37 cellular contexts compared by ENCODE assay signal in the genomic region with DNA sequence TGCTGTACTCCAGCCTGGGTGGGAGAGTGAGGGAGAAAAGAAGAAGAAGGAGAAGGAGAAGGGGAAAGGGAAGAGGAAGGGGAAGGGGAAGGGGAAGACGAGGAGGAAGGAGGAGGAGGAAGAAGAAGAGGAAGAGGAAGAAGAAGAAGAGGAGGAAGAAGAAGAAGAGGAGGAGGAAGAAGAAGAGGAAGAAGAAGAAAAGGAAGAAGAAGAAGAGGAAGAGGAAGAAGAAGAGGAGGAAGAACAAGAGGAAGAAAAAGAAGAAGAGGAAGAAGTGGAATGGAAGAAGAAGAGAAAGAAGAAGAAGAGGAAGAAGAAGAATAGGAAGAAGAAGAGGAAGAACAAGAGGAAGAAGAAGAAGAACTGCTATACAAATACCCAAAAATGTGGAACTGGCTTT.
DNase-seq lines count a peak whose midpoint lies in the region; ATAC-seq, FAIRE-seq and TF ChIP-seq lines count a peak whose summit lies in the region.
"Had no signal": no experiment of that assay in that cellular context is flagged by ENCODE, and none has a peak within 500 bp of the region (broad histone marks: within the 10 kb centered on the region; RNA-seq: fewer than 3 reads in every experiment).

No MANE protein-coding gene starts in this region.

- no peak for DNase-seq in activated CD8-positive, alpha-beta T cell treated with anti-CD3 and anti-CD28 coated beads for 36 hours
- DNase-seq in activated CD8-positive, alpha-beta T cell treated with anti-CD3 and anti-CD28 coated beads, Interleukin-2, amount 10 ng/mL, durations not matched to agents 7 days and 5 days = no peak
- DNase-seq in stimulated activated naive CD8-positive, alpha-beta T cell treated with anti-CD3 and anti-CD28 coated beads, Interleukin-15, amount 100 ng/mL, for 72 hours = no peak
- DNase-seq in stimulated activated naive CD8-positive, alpha-beta T cell treated with anti-CD3 and anti-CD28 coated beads, Interleukin-15, Interleukin-2, amounts not matched to agents 100 U/mL and 50 U/mL, for 24 hours = no peak
- DNase-seq in WTC11 (ENCODE audit: low spot score) (no peak), superior temporal gyrus (ENCODE audit: extremely low spot score) (no peak), kidney (no peak)
- DNase-seq: 8988T; ACHN; AML-193; BE2C; C1 segment of cervical spinal cord; Caco-2; Calu3; CD4-positive, alpha-beta memory T cell; CD4-positive, alpha-beta T cell; CD4-positive, CD25-positive, alpha-beta regulatory T cell; CD8-positive, alpha-beta memory T cell; CD8-positive, alpha-beta T cell; COR-L47; DMS 273 treated with DMSO at 0.1 percent for 48 hours; DMS153; DMS53; DMS79; DMS79 treated with DMSO at 0.1 percent for 48 hours; DND-41; EL had no signal

- no peak for FAIRE-seq in kidney (lab: Jason Lieb, UNC)
- FAIRE-seq: A204.1, A549, D721Med had no signal

- H3K4me3 Mint-ChIP-seq in activated CD8-positive, alpha-beta T cell treated with anti-CD3 and anti-CD28 coated beads for 36 hours = no peak overlapping the region
- no peak overlapping the region for H3K4me3 Mint-ChIP-seq in activated CD8-positive, alpha-beta T cell treated with anti-CD3 and anti-CD28 coated beads, Interleukin-2, amount 10 ng/mL, durations not matched to agents 7 days and 5 days
- no peak overlapping the region for H3K4me3 Mint-ChIP-seq in stimulated activated naive CD8-positive, alpha-beta T cell treated with anti-CD3 and anti-CD28 coated beads, Interleukin-15, amount 100 ng/mL, for 72 hours
- H3K4me3 Mint-ChIP-seq in WTC11 = no peak overlapping the region
- H3K4me3 Mint-ChIP-seq: B cell; CD14-positive monocyte; CD4-positive, alpha-beta memory T cell; CD4-positive, alpha-beta T cell; CD4-positive, CD25-positive, alpha-beta regulatory T cell; CD8-positive, alpha-beta memory T cell; CD8-positive, alpha-beta T cell had no signal

- POLR2A ChIA-PET in activated CD8-positive, alpha-beta T cell treated with anti-CD3 and anti-CD28 coated beads for 36 hours (lab: Charles Lee) = no interaction called here
- POLR2A ChIA-PET in activated CD8-positive, alpha-beta T cell treated with anti-CD3 and anti-CD28 coated beads, Interleukin-2, amount 10 ng/mL, durations not matched to agents 7 days and 5 days (lab: Charles Lee) = no interaction called here
- POLR2A ChIA-PET in HEK293 (lab: Yijun Ruan, JAX) = no interaction called here
- POLR2A ChIA-PET in WTC11 (lab: Charles Lee) = no interaction called here

- ATAC-seq in activated CD8-positive, alpha-beta T cell treated with anti-CD3 and anti-CD28 coated beads for 36 hours = no peak
- ATAC-seq in activated CD8-positive, alpha-beta T cell treated with anti-CD3 and anti-CD28 coated beads, Interleukin-2, amount 10 ng/mL, durations not matched to agents 7 days and 5 days = no peak
- ATAC-seq in stimulated activated naive CD8-positive, alpha-beta T cell treated with anti-CD3 and anti-CD28 coated beads, Interleukin-15, amount 100 ng/mL, for 72 hours = no peak
- no peak for ATAC-seq in stimulated activated naive CD8-positive, alpha-beta T cell treated with anti-CD3 and anti-CD28 coated beads, Interleukin-15, Interleukin-2, amounts not matched to agents 100 U/mL and 50 U/mL, for 24 hours
- ATAC-seq in WTC11 = no peak
- ATAC-seq: A549; CD8-positive, alpha-beta T cell had no signal

- no peak overlapping the region for H3K27ac Mint-ChIP-seq in activated CD8-positive, alpha-beta T cell treated with anti-CD3 and anti-CD28 coated beads for 36 hours
- no peak overlapping the region for H3K27ac Mint-ChIP-seq in activated CD8-positive, alpha-beta T cell treated with anti-CD3 and anti-CD28 coated beads, Interleukin-2, amount 10 ng/mL, durations not matched to agents 7 days and 5 days
- peak overlapping the region; percentile 29 to 83 for H3K27ac Mint-ChIP-seq in stimulated activated naive CD8-positive, alpha-beta T cell treated with anti-CD3 and anti-CD28 coated beads, Interleukin-15, amount 100 ng/mL, for 72 hours
- no peak overlapping the region for H3K27ac Mint-ChIP-seq in WTC11
- H3K27ac Mint-ChIP-seq: B cell; CD4-positive, alpha-beta memory T cell; CD4-positive, alpha-beta T cell; CD4-positive, CD25-positive, alpha-beta regulatory T cell; CD8-positive, alpha-beta memory T cell; CD8-positive, alpha-beta T cell had no signal

- H3K27me3 Mint-ChIP-seq in activated CD8-positive, alpha-beta T cell treated with anti-CD3 and anti-CD28 coated beads for 36 hours = peaks cover 4% of the 10 kb centered on the region
- no peaks in the 10 kb centered on the region for H3K27me3 Mint-ChIP-seq in activated CD8-positive, alpha-beta T cell treated with anti-CD3 and anti-CD28 coated beads, Interleukin-2, amount 10 ng/mL, durations not matched to agents 7 days and 5 days (ENCODE audit: low read depth)
- peaks cover 4% of the 10 kb centered on the region for H3K27me3 Mint-ChIP-seq in stimulated activated naive CD8-positive, alpha-beta T cell treated with anti-CD3 and anti-CD28 coated beads, Interleukin-15, amount 100 ng/mL, for 72 hours
- H3K27me3 Mint-ChIP-seq in WTC11 (ENCODE audit: low read depth) = no peaks in the 10 kb centered on the region
- H3K27me3 Mint-ChIP-seq: CD4-positive, CD25-positive, alpha-beta regulatory T cell had no signal

- no peaks in the 10 kb centered on the region for H3K4me1 Mint-ChIP-seq in activated CD8-positive, alpha-beta T cell treated with anti-CD3 and anti-CD28 coated beads for 36 hours (ENCODE audit: low read depth)
- H3K4me1 Mint-ChIP-seq in activated CD8-positive, alpha-beta T cell treated with anti-CD3 and anti-CD28 coated beads, Interleukin-2, amount 10 ng/mL, durations not matched to agents 7 days and 5 days (ENCODE audit: low read depth) = no peaks in the 10 kb centered on the region
- no peaks in the 10 kb centered on the region for H3K4me1 Mint-ChIP-seq in stimulated activated naive CD8-positive, alpha-beta T cell treated with anti-CD3 and anti-CD28 coated beads, Interleukin-15, amount 100 ng/mL, for 72 hours
- H3K4me1 Mint-ChIP-seq in WTC11 = peaks cover 4% of the 10 kb centered on the region
- H3K4me1 Mint-ChIP-seq: B cell; CD14-positive monocyte; CD4-positive, CD25-positive, alpha-beta regulatory T cell; CD8-positive, alpha-beta memory T cell had no signal

- TF ChIP-seq CTCF in activated CD8-positive, alpha-beta T cell treated with anti-CD3 and anti-CD28 coated beads for 36 hours (IDR thresholded peaks at IDR 0.05) = peak; percentile 13
- TF ChIP-seq CTCF in HEK293 (tag by site-specific recombination; IDR thresholded peaks at IDR 0.05) (no peak), WTC11 (IDR thresholded peaks at IDR 0.05) (no peak), kidney (IDR thresholded peaks at IDR 0.05; ENCODE audit: borderline replicate concordance, extremely low read depth, insufficient read depth) (no peak)

- H3K9me3 ChIP-seq in HEK293 (ENCODE audit: control insufficient read depth, insufficient read depth, low read depth, low read length) = no peaks in the 10 kb centered on the region
- H3K9me3 ChIP-seq in kidney (ENCODE audit: control insufficient read depth in 1 of 2, low read length in 2 of 2) = no peaks in the 10 kb centered on the region
- H3K9me3 ChIP-seq: A549, BE2C, BLaER1, Caco-2 had no signal

- H3K4me1 ChIP-seq in HEK293 (ENCODE audit: control insufficient read depth, insufficient read depth, low read length) (no peaks in the 10 kb centered on the region), kidney (ENCODE audit: control insufficient read depth in 1 of 2, insufficient read depth in 1 of 2, low read depth in 1 of 2, low read length in 2 of 2) (no peaks in the 10 kb centered on the region)
- H3K4me1 ChIP-seq: A549; BE2C; BLaER1; BLaER1 treated with 17β-estradiol and CSF1 and Interleukin-3, amounts not matched to agents 10 nM and 100 nM; Caco-2 had no signal

- H3K9me3 Mint-ChIP-seq in activated CD8-positive, alpha-beta T cell treated with anti-CD3 and anti-CD28 coated beads for 36 hours = no peaks in the 10 kb centered on the region
- no peaks in the 10 kb centered on the region for H3K9me3 Mint-ChIP-seq in activated CD8-positive, alpha-beta T cell treated with anti-CD3 and anti-CD28 coated beads, Interleukin-2, amount 10 ng/mL, durations not matched to agents 7 days and 5 days (ENCODE audit: insufficient read depth)
- H3K9me3 Mint-ChIP-seq in stimulated activated naive CD8-positive, alpha-beta T cell treated with anti-CD3 and anti-CD28 coated beads, Interleukin-15, amount 100 ng/mL, for 72 hours = peaks cover 0 to 5% of the 10 kb centered on the region in 2 donors
- peaks cover 6% of the 10 kb centered on the region for H3K9me3 Mint-ChIP-seq in WTC11
- H3K9me3 Mint-ChIP-seq: CD4-positive, alpha-beta T cell; CD8-positive, alpha-beta T cell had no signal

- CTCF ChIA-PET in activated CD8-positive, alpha-beta T cell treated with anti-CD3 and anti-CD28 coated beads for 36 hours (lab: Charles Lee) = no interaction called here
- CTCF ChIA-PET in activated CD8-positive, alpha-beta T cell treated with anti-CD3 and anti-CD28 coated beads, Interleukin-2, amount 10 ng/mL, durations not matched to agents 7 days and 5 days (lab: Charles Lee) = no interaction called here
- CTCF ChIA-PET in HEK293 (lab: Yijun Ruan, JAX) = no interaction called here
- CTCF ChIA-PET in WTC11 (lab: Charles Lee) = no interaction called here

- H3K4me3 ChIP-seq in HEK293 (ENCODE audit: low read depth, low read length) = no peak overlapping the region
- H3K4me3 ChIP-seq in kidney (ENCODE audit: low read length in 2 of 2) = no peak overlapping the region
- H3K4me3 ChIP-seq: A549; BLaER1; BLaER1 treated with 17β-estradiol and CSF1 and Interleukin-3, amounts not matched to agents 10 nM and 100 nM had no signal

- no peaks in the 10 kb centered on the region for H3K36me3 Mint-ChIP-seq in activated CD8-positive, alpha-beta T cell treated with anti-CD3 and anti-CD28 coated beads for 36 hours (ENCODE audit: low read depth)
- H3K36me3 Mint-ChIP-seq in activated CD8-positive, alpha-beta T cell treated with anti-CD3 and anti-CD28 coated beads, Interleukin-2, amount 10 ng/mL, durations not matched to agents 7 days and 5 days (ENCODE audit: low read depth) = no peaks in the 10 kb centered on the region
- H3K36me3 Mint-ChIP-seq in WTC11 = no peaks in the 10 kb centered on the region
- H3K36me3 Mint-ChIP-seq: CD14-positive monocyte; CD4-positive, alpha-beta memory T cell; CD4-positive, CD25-positive, alpha-beta regulatory T cell; CD8-positive, alpha-beta T cell had no signal

- H3K36me3 ChIP-seq in HEK293 (ENCODE audit: control insufficient read depth in 2 of 2, insufficient read depth in 1 of 2, low read length in 2 of 2) (no peaks in the 10 kb centered on the region), kidney (ENCODE audit: control insufficient read depth in 1 of 2, insufficient read depth in 2 of 2, low read length in 2 of 2) (no peaks in the 10 kb centered on the region)
- H3K36me3 ChIP-seq: BE2C; BLaER1; BLaER1 treated with 17β-estradiol and CSF1 and Interleukin-3, amounts not matched to agents 10 nM and 100 nM had no signal

- intact Hi-C loops in activated CD8-positive, alpha-beta T cell treated with anti-CD3 and anti-CD28 coated beads for 36 hours (cut with micrococcal nuclease) = no loop called here
- intact Hi-C loops in kidney (cut with DNase I) = no loop called here

- no peak overlapping the region for H3K9ac ChIP-seq in kidney (ENCODE audit: low read length in 2 of 2)
- H3K9ac ChIP-seq: BLaER1; BLaER1 treated with 17β-estradiol and CSF1 and Interleukin-3, amounts not matched to agents 10 nM and 100 nM had no signal

- H3K27ac ChIP-seq in HEK293 (ENCODE audit: extremely low read depth, low read depth, low read length) (no peak overlapping the region), kidney (ENCODE audit: low read depth in 2 of 2, low read length in 2 of 2) (no peak overlapping the region)
- H3K27ac ChIP-seq: 22Rv1; A549; BLaER1; BLaER1 treated with 17β-estradiol and CSF1 and Interleukin-3, amounts not matched to agents 10 nM and 100 nM; C4-2B had no signal

Comparison
In these comparisons a context has a peak if more than half of its experiments do, and no peak if none do; other contexts are left out.
1. H3K27ac Mint-ChIP-seq: peak in stimulated activated naive CD8-positive, alpha-beta T cell treated with anti-CD3 and anti-CD28 coated beads, Interleukin-15, amount 100 ng/mL, for 72 hours (2 of 2); none in activated CD8-positive, alpha-beta T cell treated with anti-CD3 and anti-CD28 coated beads for 36 hours (single experiment), activated CD8-positive, alpha-beta T cell treated with anti-CD3 and anti-CD28 coated beads, Interleukin-2, amount 10 ng/mL, durations not matched to agents 7 days and 5 days (single experiment) and WTC11 (single experiment).